13 cellular contexts compared by ENCODE assay signal in genomic region chr20:1491281-1491840, GRCh38. TPM values are rescaled to one million over a fixed set of nuclear protein-coding genes. Genes with fewer than 3 reads are reported as not detected.
DNase-seq lines count a peak whose midpoint lies in the region; ATAC-seq and TF ChIP-seq lines count a peak whose summit lies in the region.
"Had no signal": no experiment of that assay in that cellular context is flagged by ENCODE, and none has a peak within 500 bp of the region (broad histone marks: within the 10 kb centered on the region; RNA-seq: fewer than 3 reads in every experiment).

Gene SIRPB2 (minus strand): TSS chr20:1491420. CDS start chr20:1491359, 61 bp downstream.

- CTCF ChIA-PET in activated naive CD4-positive, alpha-beta T cell treated with anti-CD3 and anti-CD28 coated beads for 36 hours (lab: Charles Lee), result interaction anchor here (2.0 kb wide), 1 partner anchor 12 kb away, joined by 11 read pairs; no protein-coding TSS in a partner anchor

- H3K27me3 Mint-ChIP-seq in activated naive CD4-positive, alpha-beta T cell treated with anti-CD3 and anti-CD28 coated beads for 36 hours (ENCODE audit: low read depth), result peaks cover 22% of the 10 kb centered on the region

- TF ChIP-seq CTCF in neutrophil (IDR thresholded peaks at IDR 0.05), result no peak

- no peaks in the 10 kb centered on the region for H3K36me3 ChIP-seq in neutrophil

- intact Hi-C loops in activated naive CD4-positive, alpha-beta T cell treated with anti-CD3 and anti-CD28 coated beads for 36 hours (cut with micrococcal nuclease), result no loop called here

- peak within 1 kb of the TSS; percentile 94 for H3K27ac ChIP-seq in neutrophil

- no peaks in the 10 kb centered on the region for H3K27me3 ChIP-seq in neutrophil

- peak; percentile 81 to 92 for DNase-seq in AML-193 (lab: John Stamatoyannopoulos, UW)
- peak; percentile 59 for DNase-seq in SIG-M5 (lab: John Stamatoyannopoulos, UW)
- DNase-seq in globus pallidus (ENCODE audit: low spot score), result peak; percentile 33
- no peak for DNase-seq in activated naive CD4-positive, alpha-beta T cell treated with anti-CD3 and anti-CD28 coated beads for 36 hours
- DNase-seq in activated CD4-positive, CD25-positive, alpha-beta regulatory T cell treated with anti-CD3 and anti-CD28 coated beads, Interleukin-2, amount 50 U/mL, for 72 hours, result no peak
- no peak for DNase-seq in stimulated activated CD4-positive, alpha-beta T cell treated with anti-CD3 and anti-CD28 coated beads, Interleukin-12 subunit alpha, Interleukin-12 subunit beta, amount 100 ng/mL, for 4 hours
- DNase-seq: activated T-cell treated with anti-CD3 and anti-CD28 coated beads, Interleukin-2, amount 50 U/mL, for 4 hours; immature natural killer cell; stimulated activated naive CD8-positive, alpha-beta T cell treated with anti-CD3 and anti-CD28 coated beads, Interleukin-15, Interleukin-2, amounts not matched to agents 100 U/mL and 50 U/mL, for 24 hours; T-helper 2 cell had no signal

- H3K27ac Mint-ChIP-seq in activated naive CD4-positive, alpha-beta T cell treated with anti-CD3 and anti-CD28 coated beads for 36 hours, result no peak within 1 kb of the TSS
- H3K27ac Mint-ChIP-seq: immature natural killer cell had no signal

- ATAC-seq in HG02938 (IDR thresholded peaks at IDR 0.05; ENCODE audit: unreplicated experiment), result no peak
- ATAC-seq: activated T-cell treated with anti-CD3 and anti-CD28 coated beads, Interleukin-2, amount 50 U/mL, for 4 hours; stimulated activated naive CD8-positive, alpha-beta T cell treated with anti-CD3 and anti-CD28 coated beads, Interleukin-15, Interleukin-2, amounts not matched to agents 100 U/mL and 50 U/mL, for 24 hours had no signal

- H3K9me3 ChIP-seq in neutrophil, result no peaks in the 10 kb centered on the region

- peaks cover 75 to 91% of the 10 kb centered on the region in 2 experiments for H3K4me1 ChIP-seq in neutrophil (ENCODE audit: control insufficient read depth in 1 of 2, insufficient read depth in 1 of 2, low read depth in 1 of 2, low read length in 1 of 2)

- H3K4me1 Mint-ChIP-seq in activated naive CD4-positive, alpha-beta T cell treated with anti-CD3 and anti-CD28 coated beads for 36 hours (ENCODE audit: low read depth), result peaks cover 10% of the 10 kb centered on the region
- H3K4me1 Mint-ChIP-seq: immature natural killer cell had no signal

- no peaks in the 10 kb centered on the region for H3K36me3 Mint-ChIP-seq in activated naive CD4-positive, alpha-beta T cell treated with anti-CD3 and anti-CD28 coated beads for 36 hours (ENCODE audit: low read depth)
- H3K36me3 Mint-ChIP-seq: immature natural killer cell had no signal

- H3K4me3 Mint-ChIP-seq in activated naive CD4-positive, alpha-beta T cell treated with anti-CD3 and anti-CD28 coated beads for 36 hours, result no peak within 1 kb of the TSS
- H3K4me3 Mint-ChIP-seq: activated T-cell treated with anti-CD3 and anti-CD28 coated beads, Interleukin-2, amount 50 U/mL, for 4 hours; immature natural killer cell had no signal

- no peaks in the 10 kb centered on the region for H3K9me3 Mint-ChIP-seq in activated naive CD4-positive, alpha-beta T cell treated with anti-CD3 and anti-CD28 coated beads for 36 hours
- H3K9me3 Mint-ChIP-seq: immature natural killer cell had no signal

- peak within 1 kb of the TSS; percentile 63 to 80 for H3K4me3 ChIP-seq in neutrophil (ENCODE audit: low read depth in 1 of 2, low read length in 1 of 2)

RNA-seq across cellular contexts. Expression of gene SIRPB2, which starts in this region (rescaled TPM):
- total RNA-seq in activated naive CD4-positive, alpha-beta T cell treated with anti-CD3 and anti-CD28 coated beads for 36 hours, result not detected
- total RNA-seq: A172; activated T-cell treated with anti-CD3 and anti-CD28 coated beads, Interleukin-2, amount 50 U/mL, for 4 hours had no signal

Comparison
In these comparisons a context has a peak if more than half of its experiments do, and no peak if none do; other contexts are left out.
1. DNase-seq: peak in AML-193 (2 of 2), SIG-M5 (single experiment) and globus pallidus (single experiment); none in activated naive CD4-positive, alpha-beta T cell treated with anti-CD3 and anti-CD28 coated beads for 36 hours (single experiment), activated CD4-positive, CD25-positive, alpha-beta regulatory T cell treated with anti-CD3 and anti-CD28 coated beads, Interleukin-2, amount 50 U/mL, for 72 hours (single experiment) and stimulated activated CD4-positive, alpha-beta T cell treated with anti-CD3 and anti-CD28 coated beads, Interleukin-12 subunit alpha, Interleukin-12 subunit beta, amount 100 ng/mL, for 4 hours (single experiment).